ENCODE assay signal across 8 cellular contexts in genomic region chr5:43121565-43122484, GRCh38. TPM values are rescaled to one million over a fixed set of nuclear protein-coding genes. Genes with fewer than 3 reads are reported as not detected.
DNase-seq lines count a peak whose midpoint lies in the region; ATAC-seq and TF ChIP-seq lines count a peak whose summit lies in the region.

No MANE protein-coding gene starts in this region.

- H3F3A ChIP-seq in PC-9 (ENCODE audit: insufficient read depth, low read depth) = peaks cover 11% of the 10 kb centered on the region

- H3K9me3 ChIP-seq in PC-9 (ENCODE audit: insufficient read depth, low read depth) = no peaks in the 10 kb centered on the region
- H3K9me3 ChIP-seq in left lung = no peaks in the 10 kb centered on the region
- no peaks in the 10 kb centered on the region for H3K9me3 ChIP-seq in suprapubic skin

- H3K4me3 ChIP-seq in PC-9 (peak overlapping the region; percentile 73), left lung (peak overlapping the region; percentile 92 to 94), suprapubic skin (peak overlapping the region; percentile 97)

- 2% methylated on average over 43 of the region's 61 CpGs for WGBS in suprapubic skin

- intact Hi-C loops in PC-9 (cut with micrococcal nuclease; ENCODE audit: unreplicated experiment) (loop anchor here (1.0 to 10.0 kb wide), 11 partner anchors 55 to 1217 kb away; partner anchors contain the start of genes C5orf34, HMGCS1, PAIP1 and RIMOC1), left lung (cut with DNase I) (no loop called here)

- H3K27ac ChIP-seq in PC-9 = peak overlapping the region; percentile 91
- H3K27ac ChIP-seq in cingulate gyrus (ENCODE audit: low read depth, low read length) = peak overlapping the region; percentile 97
- peak overlapping the region; percentile 98 for H3K27ac ChIP-seq in left lung
- H3K27ac ChIP-seq in suprapubic skin = peak overlapping the region; percentile 98

- CTCF ChIA-PET in PC-9 (lab: Charles Lee) = interaction anchor here (0.6 to 2.5 kb wide), 13 partner anchors 14 to 1296 kb away, joined by 3 to 21 read pairs (median 5); partner anchors contain the start of genes NNT and TMEM267

- no peak for TF ChIP-seq CTCF in PC-9 (conservative IDR thresholded peaks at IDR 0.05)
- TF ChIP-seq CTCF in left lung (IDR thresholded peaks at IDR 0.05) = no peak
- no peak for TF ChIP-seq CTCF in suprapubic skin (IDR thresholded peaks at IDR 0.05)

- H2AFZ ChIP-seq in PC-9 = peak overlapping the region; percentile 94

- H3K36me3 ChIP-seq in PC-9 (ENCODE audit: low read depth) (peaks cover 38% of the 10 kb centered on the region), left lung (peaks cover 0 to 29% of the 10 kb centered on the region in 2 donors), suprapubic skin (peaks cover 16% of the 10 kb centered on the region)

- H3K9me2 ChIP-seq in PC-9 (ENCODE audit: insufficient read depth) = no peaks in the 10 kb centered on the region

- DNase-seq in NCI-H1694 treated with DMSO at 0.1 percent for 48 hours (lab: John Stamatoyannopoulos, UW) = peak; percentile 78
- DNase-seq in NCI-H1694 (lab: John Stamatoyannopoulos, UW) = no peak
- peak in 1 of 2 experiments; percentile 58 for DNase-seq in PC-9
- DNase-seq in left lung = peak in 1 of 2 donors; percentile 41
- no peak for DNase-seq in suprapubic skin (ENCODE audit: low spot score in 2 of 2)

- POLR2A ChIA-PET in PC-9 (lab: Charles Lee; ENCODE audit: unreplicated experiment) = interaction anchor here (0.6 to 1.6 kb wide), 17 partner anchors 10 to 473 kb away, joined by 3 to 51 read pairs (median 8); partner anchors contain the start of genes C5orf34, HMGCS1, NIM1K and TMEM267

- H4K20me1 ChIP-seq in PC-9 (ENCODE audit: insufficient read depth) = no peaks in the 10 kb centered on the region

- ATAC-seq in GM19468 (IDR thresholded peaks at IDR 0.05; ENCODE audit: extremely low read depth, unreplicated experiment) (peak; percentile 8), HG03565 (IDR thresholded peaks at IDR 0.05; ENCODE audit: unreplicated experiment) (peak; percentile 17), left lung (peak; percentile 58)

- peak overlapping the region; percentile 90 for H3K4me2 ChIP-seq in PC-9

- H3K4me1 ChIP-seq in PC-9 (replicated peaks; ENCODE audit: insufficient read depth) = peaks cover 31% of the 10 kb centered on the region
- H3K4me1 ChIP-seq in left lung = peaks cover 16 to 39% of the 10 kb centered on the region in 2 donors
- H3K4me1 ChIP-seq in suprapubic skin = peaks cover 32% of the 10 kb centered on the region

- H3K27me3 ChIP-seq in PC-9 (ENCODE audit: insufficient read depth, low read depth) (no peaks in the 10 kb centered on the region), left lung (no peaks in the 10 kb centered on the region), suprapubic skin (no peaks in the 10 kb centered on the region)

- TF ChIP-seq POLR2A in suprapubic skin (IDR thresholded peaks at IDR 0.05) = peak in 1 of 2 donors; percentile 48

- no TSS peak for BruUV-seq in PC-9 (replicated peaks; lab: Mats Ljungman, UMichigan)

- peaks cover 55% of the 10 kb centered on the region for H3K79me2 ChIP-seq in PC-9 (ENCODE audit: low read depth)

- TF ChIP-seq EP300 in suprapubic skin (IDR thresholded peaks at IDR 0.05) = no peak

RNA-seq across cellular contexts. Expression of gene ZNF131, which starts 1.1 kb away (rescaled TPM):
- total RNA-seq in PC-9 (2021) (79.5 and 82.4 TPM in 2 replicates), left lung (10 to 100 TPM; 23.4 to 33.1 TPM), suprapubic skin (10 to 100 TPM; 35.4 to 74.2 (median 55.9) TPM)

Comparison
In these comparisons a context has a peak if more than half of its experiments do, and no peak if none do; other contexts are left out.
1. ATAC-seq: peak in every context shown above with its lines; median percentile 58 in left lung; 17 in HG03565; 8 in GM19468.